ENCODE assay signal across 10 cellular contexts in genomic region chr3:172129534-172129867, GRCh38.
DNase-seq lines count a peak whose midpoint lies in the region; ATAC-seq, FAIRE-seq and TF ChIP-seq lines count a peak whose summit lies in the region.
"Had no signal": no experiment of that assay in that cellular context is flagged by ENCODE, and none has a peak within 500 bp of the region (broad histone marks: within the 10 kb centered on the region; RNA-seq: fewer than 3 reads in every experiment).

No MANE protein-coding gene starts in this region.

- H3K9me3 ChIP-seq in keratinocyte (ENCODE audit: control insufficient read depth, low read depth, low read length): no peaks in the 10 kb centered on the region
- no peaks in the 10 kb centered on the region for H3K9me3 ChIP-seq in suprapubic skin
- H3K9me3 ChIP-seq in MM.1S (replicated peaks; ENCODE audit: insufficient read depth, low read length): no peaks in the 10 kb centered on the region

- peaks cover 3% of the 10 kb centered on the region for H3K36me3 Mint-ChIP-seq in activated CD4-positive, alpha-beta T cell treated with anti-CD3 and anti-CD28 coated beads for 36 hours (ENCODE audit: low read depth)
- H3K36me3 Mint-ChIP-seq in activated T-helper 1 cell treated with anti-CD3 and anti-CD28 coated beads, Interleukin-12 subunit alpha, Interleukin-12 subunit beta, Interleukin-2, Interleukin-4 antibody, amounts not matched to agents 30 ng/mL and 10 ng/mL and 1 ng/mL, durations not matched to agents 14 hours and 24 hours and 36 hours (ENCODE audit: low read depth): peaks cover 34% of the 10 kb centered on the region

- intact Hi-C loops in activated CD4-positive, alpha-beta T cell treated with anti-CD3 and anti-CD28 coated beads for 36 hours (cut with DNase I, micrococcal nuclease): no loop called here
- intact Hi-C loops in activated T-helper 1 cell treated with anti-CD3 and anti-CD28 coated beads, Interleukin-12 subunit alpha, Interleukin-12 subunit beta, Interleukin-2, Interleukin-4 antibody, amounts not matched to agents 30 ng/mL and 10 ng/mL and 1 ng/mL, durations not matched to agents 14 hours and 24 hours and 36 hours (cut with micrococcal nuclease): loop anchor here (2.0 kb wide), 1 partner anchor 15 kb away; no protein-coding TSS in a partner anchor

- no peaks in the 10 kb centered on the region for H3K27me3 Mint-ChIP-seq in activated CD4-positive, alpha-beta T cell treated with anti-CD3 and anti-CD28 coated beads for 36 hours
- H3K27me3 Mint-ChIP-seq in activated T-helper 1 cell treated with anti-CD3 and anti-CD28 coated beads, Interleukin-12 subunit alpha, Interleukin-12 subunit beta, Interleukin-2, Interleukin-4 antibody, amounts not matched to agents 30 ng/mL and 10 ng/mL and 1 ng/mL, durations not matched to agents 14 hours and 24 hours and 36 hours (ENCODE audit: insufficient read depth): no peaks in the 10 kb centered on the region

- H3K27ac ChIP-seq in keratinocyte (ENCODE audit: control insufficient read depth, insufficient read depth, low read length) (peak overlapping the region; percentile 70), suprapubic skin (peak overlapping the region; percentile 72), MM.1S (ENCODE audit: low read length) (no peak overlapping the region)

- no peak overlapping the region for H3K4me3 Mint-ChIP-seq in activated CD4-positive, alpha-beta T cell treated with anti-CD3 and anti-CD28 coated beads for 36 hours
- H3K4me3 Mint-ChIP-seq in activated T-helper 1 cell treated with anti-CD3 and anti-CD28 coated beads, Interleukin-12 subunit alpha, Interleukin-12 subunit beta, Interleukin-2, Interleukin-4 antibody, amounts not matched to agents 30 ng/mL and 10 ng/mL and 1 ng/mL, durations not matched to agents 14 hours and 24 hours and 36 hours: no peak overlapping the region

- H3K9ac ChIP-seq in keratinocyte (ENCODE audit: control insufficient read depth, extremely low read depth, insufficient read depth, low read length) (peak overlapping the region; percentile 25), MM.1S (ENCODE audit: low read length) (no peak overlapping the region)

- H3K9me2 ChIP-seq in MM.1S (replicated peaks; ENCODE audit: insufficient read depth, low read length): no peaks in the 10 kb centered on the region

- CTCF ChIA-PET in activated CD4-positive, alpha-beta T cell treated with anti-CD3 and anti-CD28 coated beads for 36 hours (lab: Charles Lee): no interaction called here

- peak overlapping the region in 1 of 3 experiments; percentile 17 for H3K4me3 ChIP-seq in keratinocyte (ENCODE audit: control insufficient read depth in 2 of 3, extremely low read depth in 1 of 3, insufficient read depth in 2 of 3, low read depth in 1 of 3, low read length in 3 of 3)
- H3K4me3 ChIP-seq in suprapubic skin: no peak overlapping the region
- no peak overlapping the region for H3K4me3 ChIP-seq in MM.1S (ENCODE audit: low read length)

- H3K79me2 ChIP-seq in keratinocyte (ENCODE audit: control insufficient read depth, insufficient read depth, low read length) (peaks cover 67% of the 10 kb centered on the region), MM.1S (ENCODE audit: low read length) (peaks cover 98% of the 10 kb centered on the region)

- H3K4me2 ChIP-seq in keratinocyte (ENCODE audit: control insufficient read depth, extremely low read depth, insufficient read depth, low read depth, low read length) (peak overlapping the region; percentile 66), MM.1S (ENCODE audit: low read depth, low read length) (no peak overlapping the region)

- H3K9me3 Mint-ChIP-seq in activated CD4-positive, alpha-beta T cell treated with anti-CD3 and anti-CD28 coated beads for 36 hours (ENCODE audit: low read depth): no peaks in the 10 kb centered on the region
- H3K9me3 Mint-ChIP-seq in activated T-helper 1 cell treated with anti-CD3 and anti-CD28 coated beads, Interleukin-12 subunit alpha, Interleukin-12 subunit beta, Interleukin-2, Interleukin-4 antibody, amounts not matched to agents 30 ng/mL and 10 ng/mL and 1 ng/mL, durations not matched to agents 14 hours and 24 hours and 36 hours: no peaks in the 10 kb centered on the region

- FAIRE-seq in keratinocyte (lab: Jason Lieb, UNC): no peak
- FAIRE-seq: endometrium had no signal

- H3K27ac Mint-ChIP-seq in activated CD4-positive, alpha-beta T cell treated with anti-CD3 and anti-CD28 coated beads for 36 hours: peak overlapping the region; percentile 21
- H3K27ac Mint-ChIP-seq in activated T-helper 1 cell treated with anti-CD3 and anti-CD28 coated beads, Interleukin-12 subunit alpha, Interleukin-12 subunit beta, Interleukin-2, Interleukin-4 antibody, amounts not matched to agents 30 ng/mL and 10 ng/mL and 1 ng/mL, durations not matched to agents 14 hours and 24 hours and 36 hours: peak overlapping the region; percentile 50

- POLR2A ChIA-PET in activated CD4-positive, alpha-beta T cell treated with anti-CD3 and anti-CD28 coated beads for 36 hours (lab: Charles Lee): interaction anchor here (0.6 kb wide), 1 partner anchor 1752 kb away, joined by 4 read pairs; no protein-coding TSS in a partner anchor

- H3K27me3 ChIP-seq in keratinocyte (ENCODE audit: control insufficient read depth, extremely low read depth, insufficient read depth, low read length): no peaks in the 10 kb centered on the region
- no peaks in the 10 kb centered on the region for H3K27me3 ChIP-seq in suprapubic skin
- no peaks in the 10 kb centered on the region for H3K27me3 ChIP-seq in MM.1S (replicated peaks; ENCODE audit: insufficient read depth, low read length)

- dilution Hi-C loops in keratinocyte (cut with MboI; ENCODE audit: extremely low pct_ligation_motif_present, low sequenced_read_pairs): no loop called here

- TF ChIP-seq POLR2A in suprapubic skin (IDR thresholded peaks at IDR 0.05): no peak

- no peak for DNase-seq in activated CD4-positive, alpha-beta T cell treated with anti-CD3 and anti-CD28 coated beads for 36 hours
- DNase-seq in activated CD4-positive, alpha-beta T cell treated with anti-CD3 and anti-CD28 coated beads for 48 hours: no peak
- no peak for DNase-seq in activated T-helper 1 cell treated with anti-CD3 and anti-CD28 coated beads, Interleukin-12 subunit alpha, Interleukin-12 subunit beta, Interleukin-2, Interleukin-4 antibody, amounts not matched to agents 30 ng/mL and 10 ng/mL and 1 ng/mL, durations not matched to agents 14 hours and 24 hours and 36 hours (ENCODE audit: low spot score)
- DNase-seq in keratinocyte (ENCODE audit: low read depth, low spot score) (no peak), suprapubic skin (ENCODE audit: low spot score in 2 of 2) (no peak), hepatic stellate cell (ENCODE audit: low spot score) (no peak), MM.1S (no peak)
- DNase-seq: NCI-H1436 treated with DMSO at 0.1 percent for 48 hours had no signal

- H2AFZ ChIP-seq in keratinocyte (ENCODE audit: control insufficient read depth, low read length) (no peak overlapping the region), MM.1S (ENCODE audit: low read length) (no peak overlapping the region)

- TF ChIP-seq EP300 in suprapubic skin (IDR thresholded peaks at IDR 0.05): no peak

- H3K4me1 ChIP-seq in keratinocyte (ENCODE audit: control insufficient read depth, extremely low read depth, insufficient read depth, low read length) (peaks cover 32% of the 10 kb centered on the region), suprapubic skin (peaks cover 64% of the 10 kb centered on the region), MM.1S (ENCODE audit: low read length) (peaks cover 26% of the 10 kb centered on the region)

- peaks cover 39% of the 10 kb centered on the region for H3K4me1 Mint-ChIP-seq in activated CD4-positive, alpha-beta T cell treated with anti-CD3 and anti-CD28 coated beads for 36 hours
- H3K4me1 Mint-ChIP-seq in activated T-helper 1 cell treated with anti-CD3 and anti-CD28 coated beads, Interleukin-12 subunit alpha, Interleukin-12 subunit beta, Interleukin-2, Interleukin-4 antibody, amounts not matched to agents 30 ng/mL and 10 ng/mL and 1 ng/mL, durations not matched to agents 14 hours and 24 hours and 36 hours (ENCODE audit: low read depth): peaks cover 61% of the 10 kb centered on the region

- 12% methylated on average over 1 of the region's 1 CpG for WGBS in suprapubic skin

- H3K9me1 ChIP-seq in keratinocyte (ENCODE audit: control insufficient read depth, extremely low read depth, insufficient read depth, low read length): peaks cover 11% of the 10 kb centered on the region

- ATAC-seq in activated CD4-positive, alpha-beta T cell treated with anti-CD3 and anti-CD28 coated beads for 36 hours: no peak
- no peak for ATAC-seq in HG03520 (IDR thresholded peaks at IDR 0.05; ENCODE audit: unreplicated experiment)

- no peaks in the 10 kb centered on the region for H3K36me3 ChIP-seq in keratinocyte (ENCODE audit: control insufficient read depth in 2 of 2, extremely low read depth in 1 of 2, insufficient read depth in 2 of 2, low read length in 2 of 2)
- no peaks in the 10 kb centered on the region for H3K36me3 ChIP-seq in suprapubic skin
- 0 out of 2 replicates have a peak, but pooled peaks cover 5% of the 10 kb centered on the region for H3K36me3 ChIP-seq in MM.1S (replicated peaks; ENCODE audit: insufficient read depth, low read length)

- peaks cover 14% of the 10 kb centered on the region for H3F3A ChIP-seq in MM.1S (ENCODE audit: insufficient read depth, low read length)

- H4K20me1 ChIP-seq in keratinocyte (ENCODE audit: control insufficient read depth, extremely low read depth, insufficient read depth, low read length) (peaks cover 3% of the 10 kb centered on the region), MM.1S (ENCODE audit: insufficient read depth, low read length) (no peaks in the 10 kb centered on the region)

- TF ChIP-seq CTCF in keratinocyte (optimal IDR thresholded peaks at IDR 0.05 in 1 of 3, IDR thresholded peaks at IDR 0.05 in 1 of 3, conservative IDR thresholded peaks at IDR 0.05 in 1 of 3; ENCODE audit: extremely low read depth in 1 of 3, insufficient read depth in 2 of 3, low read length in 3 of 3): no peak
- TF ChIP-seq CTCF in suprapubic skin (IDR thresholded peaks at IDR 0.05): no peak
- TF ChIP-seq CTCF in MM.1S (IDR thresholded peaks at IDR 0.05; ENCODE audit: low read length): no peak
